ENCODE assay signal across 8 cellular contexts in the genomic region with DNA sequence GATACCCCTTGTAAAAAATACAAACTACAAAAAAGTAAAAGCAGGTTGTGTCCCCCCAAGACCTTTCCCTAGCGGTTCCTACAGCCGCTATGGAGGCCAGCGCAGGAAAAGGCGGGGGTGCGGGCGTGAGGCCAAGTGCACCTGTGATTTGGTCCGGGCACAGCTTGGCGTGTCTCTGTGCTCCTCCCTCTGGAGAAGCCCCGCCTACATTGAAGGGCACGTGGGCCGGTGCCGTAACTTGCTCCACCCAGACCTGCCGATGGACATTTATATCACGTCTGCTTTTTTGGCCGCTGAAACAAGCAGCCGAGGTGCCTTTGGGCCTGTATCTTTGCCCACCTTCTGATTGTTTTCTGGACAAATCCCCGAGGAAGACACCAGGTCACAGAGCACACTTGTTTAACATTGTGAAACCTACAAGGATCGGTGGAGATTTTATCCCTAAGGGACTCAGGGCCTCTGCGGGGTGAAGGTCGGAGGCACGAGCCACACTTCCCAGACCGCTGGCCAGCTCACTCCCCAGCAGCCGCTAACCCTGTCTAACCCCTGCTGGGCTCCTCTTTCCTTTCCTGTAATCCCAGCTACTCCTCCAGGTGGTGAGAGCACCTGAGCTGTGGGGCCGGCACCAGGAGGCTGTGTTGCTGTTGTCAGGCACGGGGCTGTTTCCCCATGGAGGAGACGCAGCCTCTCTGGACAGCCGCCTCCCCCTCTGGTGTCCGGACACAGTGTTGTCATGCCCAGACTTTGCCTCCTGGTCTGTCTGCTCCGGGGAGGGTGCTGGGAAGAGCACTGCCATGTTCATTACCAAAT. TPM values are rescaled to one million over a fixed set of nuclear protein-coding genes. Genes with fewer than 3 reads are reported as not detected.
DNase-seq lines count a peak whose midpoint lies in the region; ATAC-seq, FAIRE-seq and TF ChIP-seq lines count a peak whose summit lies in the region.

No MANE protein-coding gene starts in this region.

- no peaks in the 10 kb centered on the region for H3K9me3 Mint-ChIP-seq in activated CD8-positive, alpha-beta T cell treated with anti-CD3 and anti-CD28 coated beads for 36 hours

- WGBS in thyroid gland, 2 donors: 65 to 75% methylated on average over 24 to 26 of the region's 29 CpGs

- H3K4me1 ChIP-seq in keratinocyte (ENCODE audit: control insufficient read depth, extremely low read depth, insufficient read depth, low read length): peaks cover 20% of the 10 kb centered on the region
- peaks cover 20 to 53% of the 10 kb centered on the region in 2 donors for H3K4me1 ChIP-seq in thyroid gland

- FAIRE-seq in keratinocyte (lab: Jason Lieb, UNC): peak; percentile 13

- no peak overlapping the region for H3K4me3 Mint-ChIP-seq in activated CD8-positive, alpha-beta T cell treated with anti-CD3 and anti-CD28 coated beads for 36 hours

- CTCF ChIA-PET in activated CD8-positive, alpha-beta T cell treated with anti-CD3 and anti-CD28 coated beads for 36 hours (lab: Charles Lee): interaction anchor here (0.7 kb wide), 1 partner anchor 60 kb away, joined by 3 read pairs; no protein-coding TSS in a partner anchor

- no peak overlapping the region for H3K27ac ChIP-seq in keratinocyte (ENCODE audit: control insufficient read depth, insufficient read depth, low read length)
- peak overlapping the region in 2 of 3 donors; percentile 87 to 95 for H3K27ac ChIP-seq in thyroid gland

- no peaks in the 10 kb centered on the region for H3K4me1 Mint-ChIP-seq in activated CD8-positive, alpha-beta T cell treated with anti-CD3 and anti-CD28 coated beads for 36 hours (ENCODE audit: low read depth)

- no peaks in the 10 kb centered on the region for H4K20me1 ChIP-seq in keratinocyte (ENCODE audit: control insufficient read depth, extremely low read depth, insufficient read depth, low read length)

- peak; percentile 21 for DNase-seq in activated CD4-positive, CD25-positive, alpha-beta regulatory T cell treated with anti-CD3 and anti-CD28 coated beads, Interleukin-2, amount 50 U/mL, for 72 hours
- no peak for DNase-seq in activated CD4-positive, CD25-positive, alpha-beta regulatory T cell (lab: John Stamatoyannopoulos, UW)
- peak; percentile 26 for DNase-seq in activated CD8-positive, alpha-beta T cell treated with anti-CD3 and anti-CD28 coated beads for 36 hours
- DNase-seq in keratinocyte (ENCODE audit: low read depth, low spot score): no peak
- peak; percentile 60 to 76 for DNase-seq in thyroid gland

- no peak overlapping the region for H2AFZ ChIP-seq in keratinocyte (ENCODE audit: control insufficient read depth, low read length)

- TF ChIP-seq POLR2A in thyroid gland (IDR thresholded peaks at IDR 0.05): peak in 1 of 2 donors; percentile 36

- no peak overlapping the region for H3K27ac Mint-ChIP-seq in activated CD8-positive, alpha-beta T cell treated with anti-CD3 and anti-CD28 coated beads for 36 hours

- peak overlapping the region in 1 of 3 experiments; percentile 31 for H3K4me3 ChIP-seq in keratinocyte (ENCODE audit: control insufficient read depth in 2 of 3, extremely low read depth in 1 of 3, insufficient read depth in 2 of 3, low read depth in 1 of 3, low read length in 3 of 3)
- no peak overlapping the region for H3K4me3 ChIP-seq in thyroid gland (replicated peaks in 1 of 3)

- H3K9me1 ChIP-seq in keratinocyte (ENCODE audit: control insufficient read depth, extremely low read depth, insufficient read depth, low read length): peaks cover 3% of the 10 kb centered on the region

- no peak for TF ChIP-seq CTCF in activated CD8-positive, alpha-beta T cell treated with anti-CD3 and anti-CD28 coated beads for 36 hours (IDR thresholded peaks at IDR 0.05)
- TF ChIP-seq CTCF in keratinocyte (optimal IDR thresholded peaks at IDR 0.05 in 1 of 3, IDR thresholded peaks at IDR 0.05 in 1 of 3, conservative IDR thresholded peaks at IDR 0.05 in 1 of 3; ENCODE audit: extremely low read depth in 1 of 3, insufficient read depth in 2 of 3, low read length in 3 of 3) (no peak), thyroid gland (IDR thresholded peaks at IDR 0.05) (no peak)

- intact Hi-C loops in activated CD8-positive, alpha-beta T cell treated with anti-CD3 and anti-CD28 coated beads for 36 hours (cut with micrococcal nuclease): no loop called here
- intact Hi-C loops in thyroid gland (cut with DNase I): no loop called here

- POLR2A ChIA-PET in activated CD8-positive, alpha-beta T cell treated with anti-CD3 and anti-CD28 coated beads for 36 hours (lab: Charles Lee): no interaction called here

- peaks cover 60% of the 10 kb centered on the region for H3K27me3 ChIP-seq in keratinocyte (ENCODE audit: control insufficient read depth, extremely low read depth, insufficient read depth, low read length)
- no peaks in the 10 kb centered on the region for H3K27me3 ChIP-seq in thyroid gland

- no peaks in the 10 kb centered on the region for H3K36me3 ChIP-seq in keratinocyte (ENCODE audit: control insufficient read depth in 2 of 2, extremely low read depth in 1 of 2, insufficient read depth in 2 of 2, low read length in 2 of 2)
- H3K36me3 ChIP-seq in thyroid gland: no peaks in the 10 kb centered on the region

- dilution Hi-C loops in keratinocyte (cut with MboI; ENCODE audit: extremely low pct_ligation_motif_present, low sequenced_read_pairs): no loop called here

- no peaks in the 10 kb centered on the region for H3K36me3 Mint-ChIP-seq in activated CD8-positive, alpha-beta T cell treated with anti-CD3 and anti-CD28 coated beads for 36 hours (ENCODE audit: low read depth)

- no peaks in the 10 kb centered on the region for H3K79me2 ChIP-seq in keratinocyte (ENCODE audit: control insufficient read depth, insufficient read depth, low read length)

- peak; percentile 69 for ATAC-seq in activated CD8-positive, alpha-beta T cell treated with anti-CD3 and anti-CD28 coated beads for 36 hours
- no peak for ATAC-seq in HG03442 (IDR thresholded peaks at IDR 0.05; ENCODE audit: unreplicated experiment)
- no peak for ATAC-seq in GM18870 (IDR thresholded peaks at IDR 0.05; ENCODE audit: unreplicated experiment)
- no peak for ATAC-seq in HG02852 (IDR thresholded peaks at IDR 0.05; ENCODE audit: unreplicated experiment)

- H3K9ac ChIP-seq in keratinocyte (ENCODE audit: control insufficient read depth, extremely low read depth, insufficient read depth, low read length): peak overlapping the region; percentile 19

- H3K9me3 ChIP-seq in keratinocyte (ENCODE audit: control insufficient read depth, low read depth, low read length) (no peaks in the 10 kb centered on the region), thyroid gland (no peaks in the 10 kb centered on the region)

- peak overlapping the region; percentile 61 for H3K4me2 ChIP-seq in keratinocyte (ENCODE audit: control insufficient read depth, extremely low read depth, insufficient read depth, low read depth, low read length)

- no peaks in the 10 kb centered on the region for H3K27me3 Mint-ChIP-seq in activated CD8-positive, alpha-beta T cell treated with anti-CD3 and anti-CD28 coated beads for 36 hours

RNA-seq across cellular contexts. Expression of gene INPP5A, which starts 18.8 kb away (rescaled TPM):
- total RNA-seq in activated CD8-positive, alpha-beta T cell treated with anti-CD3 and anti-CD28 coated beads for 36 hours: 10 to 100 TPM in 1 of 2 experiments, 1 to 10 TPM in 1; 9.6 to 10.4 TPM
- polyA plus RNA-seq in keratinocyte: 8.7 to 18.9 TPM (median 11.2 TPM) in 3 replicates
- polyA plus RNA-seq in keratinocyte (2011; ENCODE audit: low read depth): 2.2 TPM
- 11.5 and 12.1 TPM in 2 replicates for polyA plus RNA-seq in keratinocyte (2011; cell fraction: cytosol; rRNA removed)
- polyA plus RNA-seq in keratinocyte (2011; cell fraction: nucleus; rRNA removed): 6.2 and 8.2 TPM in 2 replicates
- polyA plus RNA-seq in keratinocyte (2012; ENCODE audit: low replicate concordance): 7.7 and 13.5 TPM in 2 replicates
- 14.7 to 20.5 TPM (median 15.0 TPM) in 3 replicates for polyA minus RNA-seq in keratinocyte
- polyA minus RNA-seq in keratinocyte (2011; cell fraction: cytosol; rRNA and poly(A)+ RNA removed): 20.3 TPM
- polyA minus RNA-seq in keratinocyte (2011; cell fraction: nucleus; rRNA and poly(A)+ RNA removed): 4.7 and 8.1 TPM in 2 replicates
- 10 to 100 TPM; 30.4 to 75.8 (median 41.1) TPM for total RNA-seq in thyroid gland

Comparison
In these comparisons a context has a peak if more than half of its experiments do, and no peak if none do; other contexts are left out.
1. DNase-seq: peak in activated CD4-positive, CD25-positive, alpha-beta regulatory T cell treated with anti-CD3 and anti-CD28 coated beads, Interleukin-2, amount 50 U/mL, for 72 hours (single experiment), activated CD8-positive, alpha-beta T cell treated with anti-CD3 and anti-CD28 coated beads for 36 hours (single experiment) and thyroid gland (2 of 2); none in activated CD4-positive, CD25-positive, alpha-beta regulatory T cell (0 of 4) and keratinocyte (single experiment).